In the genomic region with DNA sequence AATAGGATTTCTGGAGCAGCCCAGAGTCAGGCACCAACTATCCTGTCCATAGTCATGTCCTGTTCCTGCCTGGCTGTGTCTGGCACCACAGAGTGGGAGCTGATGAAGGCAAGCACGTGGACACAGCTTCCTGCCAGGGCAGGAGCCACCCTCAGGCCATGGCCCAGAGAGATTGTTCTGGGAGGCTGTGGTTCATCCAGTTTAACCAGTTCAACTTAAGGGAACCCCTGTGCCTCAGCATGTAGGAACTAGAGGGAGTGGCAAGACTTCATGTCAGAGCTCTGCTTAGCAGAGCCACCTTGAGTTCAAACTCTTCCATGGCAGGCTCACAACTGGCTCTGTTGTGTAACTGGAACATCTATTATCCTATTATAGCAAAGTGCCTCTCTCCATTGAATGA, we compare ENCODE assay signal across 2 cellular contexts.
A peak's percentile ranks its signal among the peaks of the same experiment; 100 is the strongest.
TF ChIP-seq lines count a peak whose summit lies in the region.

No MANE protein-coding gene starts in this region.

TF ChIP-seq in H1, 55 proteins besides CTCF, POLR2A, EP300 and RAD21 (continued from another document):
- TF ChIP-seq NANOG (IDR thresholded peaks at IDR 0.05; ENCODE audit: insufficient read depth, low read depth, low read length, poor library complexity, severe bottlenecking): no peak
- no peak for TF ChIP-seq CEBPB (IDR thresholded peaks at IDR 0.05; ENCODE audit: low read depth, low read length)
- no peak for TF ChIP-seq CREB1 (IDR thresholded peaks at IDR 0.05)
- TF ChIP-seq SP4 (IDR thresholded peaks at IDR 0.05; ENCODE audit: low read length): no peak
- TF ChIP-seq, protein P1, sequence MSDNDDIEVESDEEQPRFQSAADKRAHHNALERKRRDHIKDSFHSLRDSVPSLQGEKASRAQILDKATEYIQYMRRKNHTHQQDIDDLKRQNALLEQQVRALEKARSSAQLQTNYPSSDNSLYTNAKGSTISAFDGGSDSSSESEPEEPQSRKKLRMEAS (IDR thresholded peaks at IDR 0.05): peak; percentile 53
- no peak for TF ChIP-seq CTBP2 (IDR thresholded peaks at IDR 0.05; ENCODE audit: borderline replicate concordance, insufficient read depth, insufficient read length, low read length)
- TF ChIP-seq GABPA (IDR thresholded peaks at IDR 0.05; ENCODE audit: borderline replicate concordance, insufficient read depth, low read length): no peak
- no peak for TF ChIP-seq KDM1A (IDR thresholded peaks at IDR 0.05; ENCODE audit: borderline replicate concordance, low read length)
- TF ChIP-seq TAF7 (optimal IDR thresholded peaks at IDR 0.05; ENCODE audit: borderline replicate concordance, low read depth, low read length): no peak
- 0 out of 2 replicates have a peak, but pooled peaks have one; percentile 19 for TF ChIP-seq SP1 (IDR thresholded peaks at IDR 0.05; ENCODE audit: low read depth, low read length)

TF ChIP-seq in liver, 16 proteins besides CTCF, POLR2A, EP300 and RAD21 (continued from another document):
- TF ChIP-seq, protein P2, sequence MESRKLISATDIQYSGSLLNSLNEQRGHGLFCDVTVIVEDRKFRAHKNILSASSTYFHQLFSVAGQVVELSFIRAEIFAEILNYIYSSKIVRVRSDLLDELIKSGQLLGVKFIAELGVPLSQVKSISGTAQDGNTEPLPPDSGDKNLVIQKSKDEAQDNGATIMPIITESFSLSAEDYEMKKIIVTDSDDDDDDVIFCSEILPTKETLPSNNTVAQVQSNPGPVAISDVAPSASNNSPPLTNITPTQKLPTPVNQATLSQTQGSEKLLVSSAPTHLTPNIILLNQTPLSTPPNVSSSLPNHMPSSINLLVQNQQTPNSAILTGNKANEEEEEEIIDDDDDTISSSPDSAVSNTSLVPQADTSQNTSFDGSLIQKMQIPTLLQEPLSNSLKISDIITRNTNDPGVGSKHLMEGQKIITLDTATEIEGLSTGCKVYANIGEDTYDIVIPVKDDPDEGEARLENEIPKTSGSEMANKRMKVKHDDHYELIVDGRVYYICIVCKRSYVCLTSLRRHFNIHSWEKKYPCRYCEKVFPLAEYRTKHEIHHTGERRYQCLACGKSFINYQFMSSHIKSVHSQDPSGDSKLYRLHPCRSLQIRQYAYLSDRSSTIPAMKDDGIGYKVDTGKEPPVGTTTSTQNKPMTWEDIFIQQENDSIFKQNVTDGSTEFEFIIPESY (IDR thresholded peaks at IDR 0.05): no peak
- no peak for TF ChIP-seq HNF4A (conservative IDR thresholded peaks at IDR 0.05)
- TF ChIP-seq, protein P3, sequence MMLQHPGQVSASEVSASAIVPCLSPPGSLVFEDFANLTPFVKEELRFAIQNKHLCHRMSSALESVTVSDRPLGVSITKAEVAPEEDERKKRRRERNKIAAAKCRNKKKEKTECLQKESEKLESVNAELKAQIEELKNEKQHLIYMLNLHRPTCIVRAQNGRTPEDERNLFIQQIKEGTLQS (IDR thresholded peaks at IDR 0.05): no peak
- TF ChIP-seq, protein P1 (IDR thresholded peaks at IDR 0.05): no peak
- no peak for TF ChIP-seq NR2F2 (IDR thresholded peaks at IDR 0.05)
- TF ChIP-seq, protein P4, sequence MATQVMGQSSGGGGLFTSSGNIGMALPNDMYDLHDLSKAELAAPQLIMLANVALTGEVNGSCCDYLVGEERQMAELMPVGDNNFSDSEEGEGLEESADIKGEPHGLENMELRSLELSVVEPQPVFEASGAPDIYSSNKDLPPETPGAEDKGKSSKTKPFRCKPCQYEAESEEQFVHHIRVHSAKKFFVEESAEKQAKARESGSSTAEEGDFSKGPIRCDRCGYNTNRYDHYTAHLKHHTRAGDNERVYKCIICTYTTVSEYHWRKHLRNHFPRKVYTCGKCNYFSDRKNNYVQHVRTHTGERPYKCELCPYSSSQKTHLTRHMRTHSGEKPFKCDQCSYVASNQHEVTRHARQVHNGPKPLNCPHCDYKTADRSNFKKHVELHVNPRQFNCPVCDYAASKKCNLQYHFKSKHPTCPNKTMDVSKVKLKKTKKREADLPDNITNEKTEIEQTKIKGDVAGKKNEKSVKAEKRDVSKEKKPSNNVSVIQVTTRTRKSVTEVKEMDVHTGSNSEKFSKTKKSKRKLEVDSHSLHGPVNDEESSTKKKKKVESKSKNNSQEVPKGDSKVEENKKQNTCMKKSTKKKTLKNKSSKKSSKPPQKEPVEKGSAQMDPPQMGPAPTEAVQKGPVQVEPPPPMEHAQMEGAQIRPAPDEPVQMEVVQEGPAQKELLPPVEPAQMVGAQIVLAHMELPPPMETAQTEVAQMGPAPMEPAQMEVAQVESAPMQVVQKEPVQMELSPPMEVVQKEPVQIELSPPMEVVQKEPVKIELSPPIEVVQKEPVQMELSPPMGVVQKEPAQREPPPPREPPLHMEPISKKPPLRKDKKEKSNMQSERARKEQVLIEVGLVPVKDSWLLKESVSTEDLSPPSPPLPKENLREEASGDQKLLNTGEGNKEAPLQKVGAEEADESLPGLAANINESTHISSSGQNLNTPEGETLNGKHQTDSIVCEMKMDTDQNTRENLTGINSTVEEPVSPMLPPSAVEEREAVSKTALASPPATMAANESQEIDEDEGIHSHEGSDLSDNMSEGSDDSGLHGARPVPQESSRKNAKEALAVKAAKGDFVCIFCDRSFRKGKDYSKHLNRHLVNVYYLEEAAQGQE (IDR thresholded peaks at IDR 0.05): no peak
- no peak for TF ChIP-seq YY1 (IDR thresholded peaks at IDR 0.05)
TF ChIP-seq in liver: peak in this region for 0.
